ENCODE assay signal across 18 cellular contexts in genomic region chr1:19305880-19306279, GRCh38. TPM values are rescaled to one million over a fixed set of nuclear protein-coding genes. Genes with fewer than 3 reads are reported as not detected.
DNase-seq lines count a peak whose midpoint lies in the region; ATAC-seq, FAIRE-seq and TF ChIP-seq lines count a peak whose summit lies in the region.
"Had no signal": no experiment of that assay in that cellular context is flagged by ENCODE, and none has a peak within 500 bp of the region (broad histone marks: within the 10 kb centered on the region; RNA-seq: fewer than 3 reads in every experiment).

No MANE protein-coding gene starts in this region.

- intact Hi-C loops in HepG2 (cut with micrococcal nuclease; ENCODE audit: unreplicated experiment), result no loop called here
- intact Hi-C loops in right lobe of liver (cut with DNase I), result no loop called here
- intact Hi-C loops in kidney (cut with DNase I), result no loop called here
- intact Hi-C loops in posterior vena cava (cut with DNase I), result no loop called here
- intact Hi-C loops in prostate gland (cut with DNase I), result no loop called here

- no TSS peak for BruUV-seq in HepG2 (replicated peaks; lab: Mats Ljungman, UMichigan)

- no peaks in the 10 kb centered on the region; the same call in 1 of the 2 replicates for H4K20me1 ChIP-seq in HepG2 (ENCODE audit: insufficient read depth, low read length)

- H3K4me2 ChIP-seq in HepG2 (ENCODE audit: low read depth, low read length), result no peak overlapping the region
- H3K4me2 ChIP-seq: BLaER1 treated with 17β-estradiol and CSF1 and Interleukin-3, amounts not matched to agents 10 nM and 100 nM had no signal

- TF ChIP-seq POLR2A in HepG2 (IDR thresholded peaks at IDR 0.05; ENCODE audit: insufficient read depth in 1 of 2, low read depth in 2 of 2, low read length in 2 of 2) (no peak), right lobe of liver (IDR thresholded peaks at IDR 0.05) (no peak), prostate gland (IDR thresholded peaks at IDR 0.05) (no peak)

- POLR2A ChIA-PET in HepG2 (lab: Yijun Ruan, JAX), result no interaction called here

- CTCF ChIA-PET in HepG2 (lab: Yijun Ruan, JAX; ENCODE audit: low intra/inter-chr PET ratio, low total read pairs), result no interaction called here

- H3K27ac ChIP-seq in HepG2 (ENCODE audit: extremely low read length, insufficient read depth, low read length) (no peak overlapping the region), right lobe of liver (no peak overlapping the region), RWPE2 (ENCODE audit: poor library complexity, severe bottlenecking) (no peak overlapping the region), kidney (ENCODE audit: low read depth in 2 of 2, low read length in 2 of 2) (no peak overlapping the region), prostate gland (no peak overlapping the region)
- H3K27ac ChIP-seq: BLaER1 treated with 17β-estradiol and CSF1 and Interleukin-3, amounts not matched to agents 10 nM and 100 nM had no signal

- ATAC-seq in HepG2 (no peak), right lobe of liver (no peak), RWPE2 (ENCODE audit: low read depth) (no peak), HG03571 (IDR thresholded peaks at IDR 0.05; ENCODE audit: unreplicated experiment) (no peak)
- ATAC-seq: CD8-positive, alpha-beta T cell; GM12878 had no signal

- H3K4me1 ChIP-seq in HepG2 (ENCODE audit: insufficient read depth, low read length) (peaks cover 28% of the 10 kb centered on the region), right lobe of liver (peaks cover 0 to 3% (median under 1%) of the 10 kb centered on the region in 4 donors), RWPE2 (ENCODE audit: insufficient read depth, poor library complexity, severe bottlenecking) (peaks cover 3% of the 10 kb centered on the region), kidney (ENCODE audit: control insufficient read depth in 1 of 2, insufficient read depth in 1 of 2, low read depth in 1 of 2, low read length in 2 of 2) (peaks cover 3 to 5% of the 10 kb centered on the region in 2 donors), prostate gland (replicated peaks) (no peaks in the 10 kb centered on the region)

- 99% methylated on average over 4 of the region's 11 CpGs for WGBS in HepG2 (ENCODE audit: low lambda C conversion rate)
- WGBS in right lobe of liver (ENCODE audit: insufficient coverage, low coverage, low lambda C conversion rate, missing lambda C conversion rate), result 88% methylated on average over 1 of the region's 11 CpGs
- whole genome bisulfite sequencing in prostate gland, result 94% methylated on average over 11 of the region's 11 CpGs

- H3K9ac ChIP-seq in HepG2 (ENCODE audit: insufficient read depth, low read depth, low read length) (no peak overlapping the region), kidney (ENCODE audit: low read length in 2 of 2) (no peak overlapping the region)
- H3K9ac ChIP-seq: BLaER1 treated with 17β-estradiol and CSF1 and Interleukin-3, amounts not matched to agents 10 nM and 100 nM had no signal

- TF ChIP-seq CTCF in HepG2 (CRISPR knock-in tag; IDR thresholded peaks at IDR 0.05) (no peak), right lobe of liver (IDR thresholded peaks at IDR 0.05) (no peak), RWPE2 (IDR thresholded peaks at IDR 0.05; ENCODE audit: poor library complexity, severe bottlenecking) (no peak), kidney (IDR thresholded peaks at IDR 0.05; ENCODE audit: borderline replicate concordance, extremely low read depth, insufficient read depth) (no peak), prostate gland (IDR thresholded peaks at IDR 0.05) (no peak)

- in situ Hi-C loops in HepG2 (cut with HindIII; ENCODE audit: extremely low pct_ligation_motif_present, low pct_unique_long_range_greater_than_20kb), result no loop called here

- DNase-seq in HepG2 (ENCODE audit: low spot score) (no peak), right lobe of liver (no peak), RWPE2 (ENCODE audit: low spot score) (peak; percentile 41), kidney (peak; percentile 33), posterior vena cava (ENCODE audit: low spot score) (no peak), prostate gland (ENCODE audit: low spot score) (no peak)
- DNase-seq: CD8-positive, alpha-beta T cell; DMS 273 treated with DMSO at 0.1 percent for 48 hours; DMS53; DND-41; EL; GOT3; H9 had no signal

- H2AFZ ChIP-seq in HepG2 (ENCODE audit: low read length), result no peak overlapping the region

- FAIRE-seq in HepG2 (lab: Jason Lieb, UNC), result no peak
- no peak for FAIRE-seq in kidney (lab: Jason Lieb, UNC)
- FAIRE-seq: GM12878 had no signal

- H3K79me2 ChIP-seq in HepG2 (ENCODE audit: insufficient read depth, low read length), result peaks cover 8% of the 10 kb centered on the region

- H3K36me3 ChIP-seq in HepG2 (replicated peaks in 1 of 2; ENCODE audit: control insufficient read depth in 1 of 2, insufficient read depth in 2 of 2, low read length in 2 of 2), result peaks cover 15 to 61% of the 10 kb centered on the region in 2 experiments
- H3K36me3 ChIP-seq in right lobe of liver, result peaks cover 7 to 48% (median 19%) of the 10 kb centered on the region in 4 donors
- peaks cover 39% of the 10 kb centered on the region for H3K36me3 ChIP-seq in RWPE2 (ENCODE audit: low read depth)
- H3K36me3 ChIP-seq in kidney (ENCODE audit: control insufficient read depth in 1 of 2, insufficient read depth in 2 of 2, low read length in 2 of 2), result peaks cover 20 to 41% of the 10 kb centered on the region in 2 donors
- H3K36me3 ChIP-seq in prostate gland, result peaks cover 6 to 9% of the 10 kb centered on the region in 2 donors

- H3K27me3 ChIP-seq in HepG2 (ENCODE audit: control insufficient read depth in 1 of 2, insufficient read depth in 2 of 2, low read length in 2 of 2) (no peaks in the 10 kb centered on the region), right lobe of liver (no peaks in the 10 kb centered on the region), RWPE2 (ENCODE audit: insufficient read depth, poor library complexity, severe bottlenecking) (no peaks in the 10 kb centered on the region), prostate gland (replicated peaks; ENCODE audit: insufficient read depth) (no peaks in the 10 kb centered on the region)
- H3K27me3 ChIP-seq: BLaER1 treated with 17β-estradiol and CSF1 and Interleukin-3, amounts not matched to agents 10 nM and 100 nM had no signal

- H3K4me3 ChIP-seq in HepG2 (replicated peaks in 1 of 3; ENCODE audit: insufficient read depth in 1 of 3, low read depth in 2 of 3, low read length in 3 of 3) (no peak overlapping the region), right lobe of liver (no peak overlapping the region), RWPE2 (ENCODE audit: severe bottlenecking) (no peak overlapping the region), kidney (ENCODE audit: low read length in 2 of 2) (no peak overlapping the region), prostate gland (no peak overlapping the region)
- H3K4me3 ChIP-seq: BLaER1 treated with 17β-estradiol and CSF1 and Interleukin-3, amounts not matched to agents 10 nM and 100 nM; GM12878 had no signal

- TF ChIP-seq EP300 in HepG2 (IDR thresholded peaks at IDR 0.05; ENCODE audit: low read depth in 2 of 2, low read length in 2 of 2), result no peak
- TF ChIP-seq EP300 in HepG2 (CRISPR knock-in tag; IDR thresholded peaks at IDR 0.05; ENCODE audit: borderline replicate concordance), result no peak

- H3K9me3 ChIP-seq in HepG2 (ENCODE audit: low read length), result no peaks in the 10 kb centered on the region
- no peaks in the 10 kb centered on the region for H3K9me3 ChIP-seq in right lobe of liver
- H3K9me3 ChIP-seq in RWPE2 (ENCODE audit: severe bottlenecking), result no peaks in the 10 kb centered on the region
- H3K9me3 ChIP-seq in kidney (ENCODE audit: control insufficient read depth in 1 of 2, low read length in 2 of 2), result no peaks in the 10 kb centered on the region
- H3K9me3 ChIP-seq in prostate gland, result no peaks in the 10 kb centered on the region
- H3K9me3 ChIP-seq: BLaER1 treated with 17β-estradiol and CSF1 and Interleukin-3, amounts not matched to agents 10 nM and 100 nM had no signal

- no peak for TF ChIP-seq RAD21 in HepG2 (CRISPR knock-in tag; IDR thresholded peaks at IDR 0.05)

RNA-seq across cellular contexts. Expression of gene AKR7A2, which starts 6.1 kb away (rescaled TPM):
- 75.6 and 91.8 TPM in 2 replicates for total RNA-seq in HepG2 (2016; rRNA removed; fragmentation: Illumina TruSeq; extraction: Trizol)
- 27.2 and 29.3 TPM in 2 replicates for total RNA-seq in HepG2 (2016; cell fraction: cytosol; rRNA removed; fragmentation: Illumina TruSeq; extraction: Trizol; ENCODE audit: low read depth)
- 75.1 and 91.3 TPM in 2 replicates for total RNA-seq in HepG2 (2016; cell fraction: insoluble cytoplasmic fraction; rRNA removed; fragmentation: Illumina TruSeq; extraction: Trizol)
- 38.5 and 45.3 TPM in 2 replicates for total RNA-seq in HepG2 (2016; cell fraction: membrane; rRNA removed; fragmentation: Illumina TruSeq; extraction: Trizol)
- 31.9 and 40.6 TPM in 2 replicates for total RNA-seq in HepG2 (2016; cell fraction: nucleus; rRNA removed; fragmentation: Illumina TruSeq; extraction: Trizol)
- 40.8 and 45.2 TPM in 2 replicates for polyA plus RNA-seq in HepG2 (2011; rRNA removed)
- polyA plus RNA-seq in HepG2 (2011; cell fraction: cytosol; rRNA removed), result 42.0 and 59.5 TPM in 2 replicates
- 20.7 and 23.1 TPM in 2 replicates for polyA plus RNA-seq in HepG2 (2011; cell fraction: nucleus; rRNA removed)
- polyA plus RNA-seq in HepG2 (2012), result 23.2 and 37.3 TPM in 2 replicates
- polyA plus RNA-seq in HepG2 (2016; cell fraction: cytosol; fragmentation: Illumina TruSeq; extraction: Trizol; ENCODE audit: low read depth), result 30.5 and 33.1 TPM in 2 replicates
- polyA plus RNA-seq in HepG2 (2016; cell fraction: insoluble cytoplasmic fraction; fragmentation: Illumina TruSeq; extraction: Trizol; ENCODE audit: low read depth), result 96.1 and 104 TPM in 2 replicates
- polyA plus RNA-seq in HepG2 (2016; cell fraction: membrane; fragmentation: Illumina TruSeq; extraction: Trizol; ENCODE audit: low read depth), result 33.3 and 38.2 TPM in 2 replicates
- polyA plus RNA-seq in HepG2 (2016; cell fraction: nucleus; fragmentation: Illumina TruSeq; extraction: Trizol; ENCODE audit: insufficient read depth, low read depth), result 46.3 and 53.6 TPM in 2 replicates
- polyA minus RNA-seq in HepG2 (2011; rRNA and poly(A)+ RNA removed; ENCODE audit: low replicate concordance), result 57.1 and 74.2 TPM in 2 replicates
- polyA minus RNA-seq in HepG2 (2011; cell fraction: cytosol; rRNA and poly(A)+ RNA removed), result 23.5 and 26.5 TPM in 2 replicates
- 13.2 and 15.2 TPM in 2 replicates for polyA minus RNA-seq in HepG2 (2011; cell fraction: nucleus; rRNA and poly(A)+ RNA removed)
- total RNA-seq in right lobe of liver, result 10 to 100 TPM; 41.4 to 85.1 (median 51.2) TPM
- 53.1 TPM for total RNA-seq in kidney
- 139 TPM for polyA plus RNA-seq in kidney (ENCODE audit: insufficient read depth, low read depth, low replicate concordance)
- total RNA-seq in posterior vena cava, result 10 to 100 TPM; 18.8 to 29.9 TPM
- total RNA-seq in prostate gland, result 100 to 1,000 TPM; 153 to 172 TPM

RNA-seq across cellular contexts. Expression of gene SLC66A1, which starts 6.2 kb away (rescaled TPM):
- total RNA-seq in HepG2 (2016; rRNA removed; fragmentation: Illumina TruSeq; extraction: Trizol) (8.5 and 18.9 TPM in 2 replicates), right lobe of liver (10 to 100 TPM in 3 of 6 experiments, 1 to 10 TPM in 3; 8.4 to 20.6 (median 11.2) TPM), kidney (12.2 TPM), posterior vena cava (1 to 10 TPM; 7.4 to 8.2 TPM), prostate gland (10 to 100 TPM; 24.4 to 49.6 TPM)
- 4.6 and 5.7 TPM in 2 replicates for total RNA-seq in HepG2 (2016; cell fraction: cytosol; rRNA removed; fragmentation: Illumina TruSeq; extraction: Trizol; ENCODE audit: low read depth)
- total RNA-seq in HepG2 (2016; cell fraction: insoluble cytoplasmic fraction; rRNA removed; fragmentation: Illumina TruSeq; extraction: Trizol), result 9.7 and 20.6 TPM in 2 replicates
- total RNA-seq in HepG2 (2016; cell fraction: membrane; rRNA removed; fragmentation: Illumina TruSeq; extraction: Trizol), result 8.2 and 8.3 TPM in 2 replicates
- total RNA-seq in HepG2 (2016; cell fraction: nucleus; rRNA removed; fragmentation: Illumina TruSeq; extraction: Trizol), result 17.2 and 20.6 TPM in 2 replicates
- polyA plus RNA-seq in HepG2 (2011; rRNA removed) (15.4 and 24.4 TPM in 2 replicates), kidney (ENCODE audit: insufficient read depth, low read depth, low replicate concordance) (14.7 TPM)
- 15.0 and 19.6 TPM in 2 replicates for polyA plus RNA-seq in HepG2 (2011; cell fraction: cytosol; rRNA removed)
- 21.9 and 23.2 TPM in 2 replicates for polyA plus RNA-seq in HepG2 (2011; cell fraction: nucleus; rRNA removed)
- polyA plus RNA-seq in HepG2 (2012), result 8.6 and 10.0 TPM in 2 replicates
- 4.3 and 5.7 TPM in 2 replicates for polyA plus RNA-seq in HepG2 (2016; cell fraction: cytosol; fragmentation: Illumina TruSeq; extraction: Trizol; ENCODE audit: low read depth)
- 8.0 and 11.5 TPM in 2 replicates for polyA plus RNA-seq in HepG2 (2016; cell fraction: insoluble cytoplasmic fraction; fragmentation: Illumina TruSeq; extraction: Trizol; ENCODE audit: low read depth)
- 6.1 and 8.5 TPM in 2 replicates for polyA plus RNA-seq in HepG2 (2016; cell fraction: membrane; fragmentation: Illumina TruSeq; extraction: Trizol; ENCODE audit: low read depth)
- 41.6 and 41.9 TPM in 2 replicates for polyA plus RNA-seq in HepG2 (2016; cell fraction: nucleus; fragmentation: Illumina TruSeq; extraction: Trizol; ENCODE audit: insufficient read depth, low read depth)
- 17.2 and 31.0 TPM in 2 replicates for polyA minus RNA-seq in HepG2 (2011; rRNA and poly(A)+ RNA removed; ENCODE audit: low replicate concordance)
- polyA minus RNA-seq in HepG2 (2011; cell fraction: cytosol; rRNA and poly(A)+ RNA removed), result 7.4 and 8.9 TPM in 2 replicates
- polyA minus RNA-seq in HepG2 (2011; cell fraction: nucleus; rRNA and poly(A)+ RNA removed), result 9.9 and 11.1 TPM in 2 replicates

RNA-seq across cellular contexts. Expression of gene AKR7A3, which starts 17.3 kb away (rescaled TPM):
- total RNA-seq in HepG2 (2016; rRNA removed; fragmentation: Illumina TruSeq; extraction: Trizol), result 0.15 and 1.00 TPM in 2 replicates
- total RNA-seq in HepG2 (2016; cell fraction: cytosol; rRNA removed; fragmentation: Illumina TruSeq; extraction: Trizol; ENCODE audit: low read depth), result 0.18 TPM in 1 of 2 replicates, not detected in the other
- 0.21 and 0.71 TPM in 2 replicates for total RNA-seq in HepG2 (2016; cell fraction: insoluble cytoplasmic fraction; rRNA removed; fragmentation: Illumina TruSeq; extraction: Trizol)
- 0.28 and 0.46 TPM in 2 replicates for total RNA-seq in HepG2 (2016; cell fraction: membrane; rRNA removed; fragmentation: Illumina TruSeq; extraction: Trizol)
- 1.7 TPM in 2 replicates for total RNA-seq in HepG2 (2016; cell fraction: nucleus; rRNA removed; fragmentation: Illumina TruSeq; extraction: Trizol)
- polyA plus RNA-seq in HepG2 (2011; rRNA removed), result 0.58 and 1.0 TPM in 2 replicates
- polyA plus RNA-seq in HepG2 (2011; cell fraction: cytosol; rRNA removed), result 0.22 and 0.24 TPM in 2 replicates
- polyA plus RNA-seq in HepG2 (2011; cell fraction: nucleus; rRNA removed), result 4.2 and 5.2 TPM in 2 replicates
- polyA plus RNA-seq in HepG2 (2012), result 0.45 and 0.56 TPM in 2 replicates
- polyA plus RNA-seq in HepG2 (2016; cell fraction: cytosol; fragmentation: Illumina TruSeq; extraction: Trizol; ENCODE audit: low read depth), result 0.25 and 0.31 TPM in 2 replicates
- 0.17 and 0.23 TPM in 2 replicates for polyA plus RNA-seq in HepG2 (2016; cell fraction: insoluble cytoplasmic fraction; fragmentation: Illumina TruSeq; extraction: Trizol; ENCODE audit: low read depth)
- 0.11 and 0.15 TPM in 2 replicates for polyA plus RNA-seq in HepG2 (2016; cell fraction: membrane; fragmentation: Illumina TruSeq; extraction: Trizol; ENCODE audit: low read depth)
- 4.0 and 5.6 TPM in 2 replicates for polyA plus RNA-seq in HepG2 (2016; cell fraction: nucleus; fragmentation: Illumina TruSeq; extraction: Trizol; ENCODE audit: insufficient read depth, low read depth)
- 0.34 and 1.1 TPM in 2 replicates for polyA minus RNA-seq in HepG2 (2011; rRNA and poly(A)+ RNA removed; ENCODE audit: low replicate concordance)
- polyA minus RNA-seq in HepG2 (2011; cell fraction: cytosol; rRNA and poly(A)+ RNA removed), result not detected in 2 replicates
- 0.99 and 1.0 TPM in 2 replicates for polyA minus RNA-seq in HepG2 (2011; cell fraction: nucleus; rRNA and poly(A)+ RNA removed)
- total RNA-seq in right lobe of liver, result 100 to 1,000 TPM in 4 of 6 experiments, 10 to 100 TPM in 2; 58.1 to 169 (median 130) TPM
- 6.2 TPM for total RNA-seq in kidney
- 108 TPM for polyA plus RNA-seq in kidney (ENCODE audit: insufficient read depth, low read depth, low replicate concordance)
- total RNA-seq in posterior vena cava, result under 1 TPM; 0.67 to 0.69 TPM
- total RNA-seq in prostate gland, result 1 to 10 TPM; 2.6 to 6.7 TPM
- total RNA-seq: A172, G401 had no signal

RNA-seq across cellular contexts. Expression of gene MRTO4, which starts 54.3 kb away (rescaled TPM):
- total RNA-seq in HepG2 (2016; rRNA removed; fragmentation: Illumina TruSeq; extraction: Trizol) (59.2 and 63.3 TPM in 2 replicates), right lobe of liver (10 to 100 TPM in 2 of 6 experiments, 1 to 10 TPM in 4; 7.0 to 17.3 (median 8.2) TPM), kidney (24.5 TPM), posterior vena cava (10 to 100 TPM; 20.3 to 24.3 TPM), prostate gland (10 to 100 TPM; 20.5 to 21.9 TPM)
- 13.9 and 15.0 TPM in 2 replicates for total RNA-seq in HepG2 (2016; cell fraction: cytosol; rRNA removed; fragmentation: Illumina TruSeq; extraction: Trizol; ENCODE audit: low read depth)
- 60.4 and 64.9 TPM in 2 replicates for total RNA-seq in HepG2 (2016; cell fraction: insoluble cytoplasmic fraction; rRNA removed; fragmentation: Illumina TruSeq; extraction: Trizol)
- 28.3 and 30.7 TPM in 2 replicates for total RNA-seq in HepG2 (2016; cell fraction: membrane; rRNA removed; fragmentation: Illumina TruSeq; extraction: Trizol)
- total RNA-seq in HepG2 (2016; cell fraction: nucleus; rRNA removed; fragmentation: Illumina TruSeq; extraction: Trizol), result 33.6 and 42.6 TPM in 2 replicates
- polyA plus RNA-seq in HepG2 (2011; rRNA removed) (26.9 and 28.1 TPM in 2 replicates), kidney (ENCODE audit: insufficient read depth, low read depth, low replicate concordance) (18.6 TPM)
- 30.3 and 30.6 TPM in 2 replicates for polyA plus RNA-seq in HepG2 (2011; cell fraction: cytosol; rRNA removed)
- polyA plus RNA-seq in HepG2 (2011; cell fraction: nucleus; rRNA removed), result 14.7 TPM in 2 replicates
- polyA plus RNA-seq in HepG2 (2012), result 25.4 and 26.7 TPM in 2 replicates
- polyA plus RNA-seq in HepG2 (2016; cell fraction: cytosol; fragmentation: Illumina TruSeq; extraction: Trizol; ENCODE audit: low read depth), result 13.0 and 14.1 TPM in 2 replicates
- 66.0 and 67.8 TPM in 2 replicates for polyA plus RNA-seq in HepG2 (2016; cell fraction: insoluble cytoplasmic fraction; fragmentation: Illumina TruSeq; extraction: Trizol; ENCODE audit: low read depth)
- polyA plus RNA-seq in HepG2 (2016; cell fraction: membrane; fragmentation: Illumina TruSeq; extraction: Trizol; ENCODE audit: low read depth), result 18.8 and 20.4 TPM in 2 replicates
- polyA plus RNA-seq in HepG2 (2016; cell fraction: nucleus; fragmentation: Illumina TruSeq; extraction: Trizol; ENCODE audit: insufficient read depth, low read depth), result 58.4 and 65.8 TPM in 2 replicates
- 24.1 and 67.1 TPM in 2 replicates for polyA minus RNA-seq in HepG2 (2011; rRNA and poly(A)+ RNA removed; ENCODE audit: low replicate concordance)
- polyA minus RNA-seq in HepG2 (2011; cell fraction: cytosol; rRNA and poly(A)+ RNA removed), result 7.8 TPM in 2 replicates
- polyA minus RNA-seq in HepG2 (2011; cell fraction: nucleus; rRNA and poly(A)+ RNA removed), result 16.9 and 21.1 TPM in 2 replicates

RNA-seq across cellular contexts. Expression of gene EMC1, which starts 54.6 kb away (rescaled TPM):
- total RNA-seq in HepG2 (2016; rRNA removed; fragmentation: Illumina TruSeq; extraction: Trizol) (22.1 and 61.3 TPM in 2 replicates), right lobe of liver (10 to 100 TPM; 18.6 to 32.7 (median 25.3) TPM), kidney (42.0 TPM), posterior vena cava (10 to 100 TPM; 31.8 to 32.0 TPM), prostate gland (10 to 100 TPM; 42.1 to 86.2 TPM)
- 10.9 and 11.1 TPM in 2 replicates for total RNA-seq in HepG2 (2016; cell fraction: cytosol; rRNA removed; fragmentation: Illumina TruSeq; extraction: Trizol; ENCODE audit: low read depth)
- 19.7 and 63.8 TPM in 2 replicates for total RNA-seq in HepG2 (2016; cell fraction: insoluble cytoplasmic fraction; rRNA removed; fragmentation: Illumina TruSeq; extraction: Trizol)
- total RNA-seq in HepG2 (2016; cell fraction: membrane; rRNA removed; fragmentation: Illumina TruSeq; extraction: Trizol), result 9.9 and 11.1 TPM in 2 replicates
- total RNA-seq in HepG2 (2016; cell fraction: nucleus; rRNA removed; fragmentation: Illumina TruSeq; extraction: Trizol), result 63.2 and 69.4 TPM in 2 replicates
- polyA plus RNA-seq in HepG2 (2011; rRNA removed) (38.0 and 41.8 TPM in 2 replicates), kidney (ENCODE audit: insufficient read depth, low read depth, low replicate concordance) (14.7 TPM)
- 25.5 and 33.1 TPM in 2 replicates for polyA plus RNA-seq in HepG2 (2011; cell fraction: cytosol; rRNA removed)
- 95.2 and 109 TPM in 2 replicates for polyA plus RNA-seq in HepG2 (2011; cell fraction: nucleus; rRNA removed)
- 43.3 and 52.6 TPM in 2 replicates for polyA plus RNA-seq in HepG2 (2012)
- polyA plus RNA-seq in HepG2 (2016; cell fraction: cytosol; fragmentation: Illumina TruSeq; extraction: Trizol; ENCODE audit: low read depth), result 2.6 and 3.2 TPM in 2 replicates
- 16.4 and 18.7 TPM in 2 replicates for polyA plus RNA-seq in HepG2 (2016; cell fraction: insoluble cytoplasmic fraction; fragmentation: Illumina TruSeq; extraction: Trizol; ENCODE audit: low read depth)
- 3.9 and 5.8 TPM in 2 replicates for polyA plus RNA-seq in HepG2 (2016; cell fraction: membrane; fragmentation: Illumina TruSeq; extraction: Trizol; ENCODE audit: low read depth)
- polyA plus RNA-seq in HepG2 (2016; cell fraction: nucleus; fragmentation: Illumina TruSeq; extraction: Trizol; ENCODE audit: insufficient read depth, low read depth), result 85.8 and 96.2 TPM in 2 replicates
- polyA minus RNA-seq in HepG2 (2011; rRNA and poly(A)+ RNA removed; ENCODE audit: low replicate concordance), result 58.6 and 79.4 TPM in 2 replicates
- 32.4 and 33.9 TPM in 2 replicates for polyA minus RNA-seq in HepG2 (2011; cell fraction: cytosol; rRNA and poly(A)+ RNA removed)
- 40.7 and 45.0 TPM in 2 replicates for polyA minus RNA-seq in HepG2 (2011; cell fraction: nucleus; rRNA and poly(A)+ RNA removed)

Comparison
In these comparisons a context has a peak if more than half of its experiments do, and no peak if none do; other contexts are left out.
1. DNase-seq: peak in RWPE2 (single experiment) and kidney (single experiment); none in HepG2 (single experiment), right lobe of liver (0 of 3), posterior vena cava (single experiment) and prostate gland (single experiment).